In genomic region chr15:52137432-52138357, GRCh38 we compare ENCODE assay signal across 1 cellular context.
TF ChIP-seq lines count a peak whose summit lies in the region.

No MANE protein-coding gene starts in this region.

TF ChIP-seq in GM12878, 131 proteins besides CTCF, POLR2A, EP300 and RAD21 (continued from another document):
- TF ChIP-seq E4F1 (IDR thresholded peaks at IDR 0.05; ENCODE audit: borderline replicate concordance, partially characterized antibody) (no peak), IKZF2 (IDR thresholded peaks at IDR 0.05) (peak; percentile 41 to 63; a peak in 2 of 4 replicates), ZBED1 (IDR thresholded peaks at IDR 0.05; ENCODE audit: borderline replicate concordance) (no peak), DPF2 (IDR thresholded peaks at IDR 0.05) (no peak), NFXL1 (IDR thresholded peaks at IDR 0.05; ENCODE audit: borderline replicate concordance) (no peak), BACH1 (IDR thresholded peaks at IDR 0.05; ENCODE audit: borderline replicate concordance) (no peak), TCF3 (IDR thresholded peaks at IDR 0.05; ENCODE audit: borderline replicate concordance, insufficient read depth, low read depth, low read length) (no peak), SMARCA5 (IDR thresholded peaks at IDR 0.05) (no peak), CREM (IDR thresholded peaks at IDR 0.05; ENCODE audit: low read depth) (no peak), ZBTB40 (IDR thresholded peaks at IDR 0.05; ENCODE audit: borderline replicate concordance) (no peak), SMC3 (IDR thresholded peaks at IDR 0.05; ENCODE audit: borderline replicate concordance, low read length) (no peak), ZNF207 (IDR thresholded peaks at IDR 0.05; ENCODE audit: borderline replicate concordance) (no peak), ZNF384 (IDR thresholded peaks at IDR 0.05; ENCODE audit: borderline replicate concordance, low read depth, low read length) (no peak), FOXK2 (IDR thresholded peaks at IDR 0.05) (no peak), HCFC1 (IDR thresholded peaks at IDR 0.05; ENCODE audit: low read length) (no peak), KLF5 (IDR thresholded peaks at IDR 0.05; ENCODE audit: partially characterized antibody) (no peak), SIN3A (IDR thresholded peaks at IDR 0.05; ENCODE audit: low read depth, low read length) (no peak), EED (IDR thresholded peaks at IDR 0.05; ENCODE audit: low read depth) (no peak), RCOR1 (conservative IDR thresholded peaks at IDR 0.05; ENCODE audit: low read depth, low read length) (no peak), ZNF217 (IDR thresholded peaks at IDR 0.05) (no peak), ZBTB33 (IDR thresholded peaks at IDR 0.05) (0 out of 2 replicates have a peak, but pooled peaks have one; percentile 68), BCL11A (IDR thresholded peaks at IDR 0.05; ENCODE audit: low read depth, low read length) (no peak), ZNF687 (IDR thresholded peaks at IDR 0.05) (0 out of 2 replicates have a peak, but pooled peaks have one; percentile 20), SPI1 (IDR thresholded peaks at IDR 0.05; ENCODE audit: borderline replicate concordance, insufficient read depth, low read depth, low read length) (peak; percentile 68; the same call in 1 of the 2 replicates), ELK1 (IDR thresholded peaks at IDR 0.05; ENCODE audit: low read depth, low read length) (no peak), IKZF1 (conservative IDR thresholded peaks at IDR 0.05) (peak; percentile 29), NRF1 (conservative IDR thresholded peaks at IDR 0.05; ENCODE audit: low read depth, low read length) (no peak), RBBP5 (conservative IDR thresholded peaks at IDR 0.05) (no peak), MYC (IDR thresholded peaks at IDR 0.05; ENCODE audit: insufficient read depth, insufficient read length, insufficient replicate concordance, low read length, severe bottlenecking) (no peak), NR2C2 (IDR thresholded peaks at IDR 0.05; ENCODE audit: borderline replicate concordance, control insufficient read depth, insufficient read length, low read depth) (no peak), CHD1 (IDR thresholded peaks at IDR 0.05; ENCODE audit: low read depth, low read length) (no peak), USF1 (IDR thresholded peaks at IDR 0.05; ENCODE audit: borderline replicate concordance, extremely low read length, insufficient read depth, low read depth, low read length) (no peak), MEF2A (IDR thresholded peaks at IDR 0.05; ENCODE audit: insufficient read depth, low read depth, low read length) (no peak), TCF12 (IDR thresholded peaks at IDR 0.05; ENCODE audit: low read depth, low read length) (peak; percentile 20; the same call in 1 of the 2 replicates)
TF ChIP-seq in GM12878: peak in this region for 8.
